13 cellular contexts compared by ENCODE assay signal in genomic region chr18:55414475-55414874, GRCh38.
DNase-seq lines count a peak whose midpoint lies in the region; ATAC-seq and TF ChIP-seq lines count a peak whose summit lies in the region.
"Had no signal": no experiment of that assay in that cellular context is flagged by ENCODE, and none has a peak within 500 bp of the region (broad histone marks: within the 10 kb centered on the region; RNA-seq: fewer than 3 reads in every experiment).

No MANE protein-coding gene starts in this region.

- H2BK15ac ChIP-seq in IMR-90 (ENCODE audit: low read depth, low read length): 0 out of 3 replicates have a peak overlapping the region, but pooled peaks have one; percentile 12

- H3K9me3 ChIP-seq in DOHH2 (ENCODE audit: control insufficient read depth, insufficient read depth, low read length): no peaks in the 10 kb centered on the region
- H3K9me3 ChIP-seq in IMR-90 (ENCODE audit: control insufficient read depth, insufficient read depth, low read length): no peaks in the 10 kb centered on the region
- no peaks in the 10 kb centered on the region for H3K9me3 ChIP-seq in smooth muscle cell (replicated peaks; ENCODE audit: low read depth)
- H3K9me3 ChIP-seq: Caco-2, Peyer's patch, SJCRH30 had no signal

- no TSS peak for BruUV-seq in IMR-90 (replicated peaks; lab: Mats Ljungman, UMichigan)

- H2BK20ac ChIP-seq in IMR-90 (ENCODE audit: low read depth, low read length): no peak overlapping the region; the same call in 1 of the 2 replicates

- no peak overlapping the region for H3K56ac ChIP-seq in IMR-90 (ENCODE audit: extremely low read depth, insufficient read depth, low read length)

- TF ChIP-seq POLR2A in IMR-90 (IDR thresholded peaks at IDR 0.05; ENCODE audit: low read depth, low read length): no peak

- H4K5ac ChIP-seq in IMR-90 (ENCODE audit: low read depth, low read length): no peak overlapping the region; the same call in 1 of the 2 replicates

- CTCF ChIA-PET in IMR-90 (lab: Yijun Ruan, JAX): interaction anchor here (0.6 to 2.2 kb wide), 5 partner anchors 8 to 1150 kb away, joined by 3 to 11 read pairs (median 3); no protein-coding TSS in a partner anchor

- peaks cover 4% of the 10 kb centered on the region; the same call in 1 of the 2 replicates for H3K9me1 ChIP-seq in IMR-90 (ENCODE audit: insufficient read depth, low read length)

- in situ Hi-C loops in IMR-90 (cut with MboI; ENCODE audit: low sequenced_read_pairs): loop anchor here (10.0 to 25.0 kb wide), 3 partner anchors 177 to 1160 kb away; no protein-coding TSS in a partner anchor

- H3K18ac ChIP-seq in IMR-90 (ENCODE audit: low read depth, low read length): 0 out of 2 replicates have a peak overlapping the region, but pooled peaks have one; percentile 11

- no peak for TF ChIP-seq RAD21 in IMR-90 (IDR thresholded peaks at IDR 0.05; ENCODE audit: low read length)

- POLR2A ChIA-PET in IMR-90 (lab: Charles Lee; ENCODE audit: unreplicated experiment): no interaction called here

- H3K27ac ChIP-seq in DOHH2 (ENCODE audit: low read depth, low read length): no peak overlapping the region
- no peak overlapping the region for H3K27ac ChIP-seq in IMR-90 (ENCODE audit: insufficient read depth, low read length)
- H3K27ac ChIP-seq in dorsolateral prefrontal cortex: peak overlapping the region in 55 of 59 donors; percentile 0 to 99 (median 64)
- peak overlapping the region; percentile 32 for H3K27ac ChIP-seq in smooth muscle cell (ENCODE audit: low read depth)
- H3K27ac ChIP-seq: Peyer's patch, SJCRH30 had no signal

- no peak overlapping the region for H2AK9ac ChIP-seq in IMR-90 (replicated peaks; ENCODE audit: low read depth, low read length, poor library complexity)

- H2BK120ac ChIP-seq in IMR-90 (ENCODE audit: low read depth, low read length): no peak overlapping the region

- H3K4me2 ChIP-seq in DOHH2 (ENCODE audit: low read length) (peak overlapping the region; percentile 97), IMR-90 (ENCODE audit: low read depth, low read length) (peak overlapping the region; percentile 24; the same call in 1 of the 2 replicates), smooth muscle cell (peak overlapping the region; percentile 63)

- ATAC-seq in IMR-90 (ENCODE audit: low read depth) (no peak), HG03469 (IDR thresholded peaks at IDR 0.05; ENCODE audit: unreplicated experiment) (no peak)

- H3K4ac ChIP-seq in IMR-90 (ENCODE audit: low read depth, low read length): no peak overlapping the region

- dilution Hi-C loops in IMR-90 (cut with HindIII; ENCODE audit: low sequenced_read_pairs, unreplicated experiment): no loop called here

- TF ChIP-seq CTCF in DOHH2 (IDR thresholded peaks at IDR 0.05; ENCODE audit: low read depth, low read length, poor library complexity, severe bottlenecking) (no peak), IMR-90 (conservative IDR thresholded peaks at IDR 0.05; ENCODE audit: low read depth, low read length) (no peak), dorsolateral prefrontal cortex (IDR thresholded peaks at IDR 0.05 in 54 of 56, conservative IDR thresholded peaks at IDR 0.05 in 2 of 56; ENCODE audit: low read depth in 1 of 56, partially characterized antibody in 56 of 56) (no peak), smooth muscle cell (IDR thresholded peaks at IDR 0.05; ENCODE audit: borderline replicate concordance, insufficient read depth, poor library complexity, severe bottlenecking) (no peak)

- no peaks in the 10 kb centered on the region for H3K9me2 ChIP-seq in DOHH2 (replicated peaks; ENCODE audit: control insufficient read depth, low read length)

- H3F3A ChIP-seq in DOHH2 (ENCODE audit: control insufficient read depth, insufficient read depth): peaks cover 9% of the 10 kb centered on the region
- peaks cover 14% of the 10 kb centered on the region for H3F3A ChIP-seq in smooth muscle cell (ENCODE audit: low read depth)

- H3K14ac ChIP-seq in IMR-90 (replicated peaks; ENCODE audit: low read depth, low read length): peak overlapping the region; percentile 78; the same call in 1 of the 2 replicates

- no peak overlapping the region for H2AK5ac ChIP-seq in IMR-90 (ENCODE audit: low read depth, low read length)

- no peak for DNase-seq in IMR-90
- no peak for DNase-seq in dorsolateral prefrontal cortex
- no peak for DNase-seq in smooth muscle cell (lab: John Stamatoyannopoulos, UW; ENCODE audit: unreplicated experiment)
- DNase-seq in DMS79 treated with DMSO at 0.1 percent for 48 hours (lab: John Stamatoyannopoulos, UW): no peak
- no peak for DNase-seq in NCI-H69 (lab: John Stamatoyannopoulos, UW)
- DNase-seq: Caco-2; MM.1S; NK-92 treated with Interleukin-12 subunit alpha and Interleukin-12 subunit beta, amount 100 ng/mL, for 24 hours; Peyer's patch; SJCRH30 had no signal

- intact Hi-C loops in IMR-90 (cut with micrococcal nuclease): loop anchor here (2.0 to 10.0 kb wide), 2 partner anchors 450 to 900 kb away; no protein-coding TSS in a partner anchor
- intact Hi-C loops in dorsolateral prefrontal cortex (cut with DNase I): loop anchor here in 1 of 2 donors (2.0 to 10.0 kb wide), 3 partner anchors 180 to 1160 kb away; no protein-coding TSS in a partner anchor

- H3K4me1 ChIP-seq in DOHH2 (ENCODE audit: control insufficient read depth, low read length): peaks cover 62% of the 10 kb centered on the region
- H3K4me1 ChIP-seq in IMR-90 (ENCODE audit: control insufficient read depth, insufficient read depth, low read length): peaks cover 5% of the 10 kb centered on the region
- peaks cover 39% of the 10 kb centered on the region for H3K4me1 ChIP-seq in smooth muscle cell (ENCODE audit: low read depth)
- H3K4me1 ChIP-seq: Caco-2, Peyer's patch, SJCRH30 had no signal

- H4K20me1 ChIP-seq in DOHH2 (ENCODE audit: control insufficient read depth, insufficient read depth, low read depth, low read length) (no peaks in the 10 kb centered on the region), IMR-90 (ENCODE audit: insufficient read depth, low read length) (no peaks in the 10 kb centered on the region; the same call in 1 of the 2 replicates), smooth muscle cell (ENCODE audit: low read depth) (peaks cover 3% of the 10 kb centered on the region)

- peaks cover 27 to 66% of the 10 kb centered on the region in 2 experiments for H3K79me1 ChIP-seq in IMR-90 (ENCODE audit: low read depth in 1 of 2, low read length in 2 of 2)

- H2BK5ac ChIP-seq in IMR-90 (ENCODE audit: low read depth, low read length, poor library complexity, severe bottlenecking): peak overlapping the region; percentile 63

- H3K36me3 ChIP-seq in DOHH2 (ENCODE audit: control insufficient read depth, low read length) (peaks cover 51% of the 10 kb centered on the region), IMR-90 (ENCODE audit: control insufficient read depth, insufficient read depth, low read length) (no peaks in the 10 kb centered on the region; the same call in 1 of the 2 replicates), smooth muscle cell (ENCODE audit: low read depth) (no peaks in the 10 kb centered on the region)
- H3K36me3 ChIP-seq: Peyer's patch, SJCRH30 had no signal

- 0 out of 4 replicates have a peak overlapping the region, but pooled peaks have one; percentile 31 to 40 for H4K8ac ChIP-seq in IMR-90 (ENCODE audit: low read depth in 2 of 2, low read length in 2 of 2)

- H3K79me2 ChIP-seq in DOHH2 (ENCODE audit: control insufficient read depth, low read length) (peaks cover 100% of the 10 kb centered on the region), smooth muscle cell (ENCODE audit: low read depth) (peaks cover 100% of the 10 kb centered on the region)

- H3K4me3 ChIP-seq in DOHH2 (ENCODE audit: low read length): peak overlapping the region; percentile 30
- no peak overlapping the region for H3K4me3 ChIP-seq in IMR-90 (ENCODE audit: insufficient read depth, low read depth, low read length)
- no peak overlapping the region for H3K4me3 ChIP-seq in dorsolateral prefrontal cortex
- no peak overlapping the region for H3K4me3 ChIP-seq in smooth muscle cell
- H3K4me3 ChIP-seq: K562, Peyer's patch, SJCRH30 had no signal

- H3K9ac ChIP-seq in IMR-90 (ENCODE audit: low read depth, low read length): no peak overlapping the region
- H3K9ac ChIP-seq in smooth muscle cell (ENCODE audit: low read depth): no peak overlapping the region

- H3K23ac ChIP-seq in IMR-90 (ENCODE audit: low read depth, low read length): peak overlapping the region; percentile 18; the same call in 1 of the 2 replicates

- H3K27me3 ChIP-seq in DOHH2 (ENCODE audit: control insufficient read depth, low read length) (no peaks in the 10 kb centered on the region), IMR-90 (ENCODE audit: control insufficient read depth, insufficient read depth, low read length) (no peaks in the 10 kb centered on the region), dorsolateral prefrontal cortex (no peaks in the 10 kb centered on the region), smooth muscle cell (ENCODE audit: low read depth) (no peaks in the 10 kb centered on the region)
- H3K27me3 ChIP-seq: Peyer's patch, SJCRH30 had no signal

- H2AFZ ChIP-seq in IMR-90 (replicated peaks; ENCODE audit: low read length, poor library complexity): no peak overlapping the region
- no peak overlapping the region for H2AFZ ChIP-seq in smooth muscle cell (ENCODE audit: low read depth)

- H4K91ac ChIP-seq in IMR-90 (ENCODE audit: insufficient read depth, low read depth, low read length): no peak overlapping the region

TF ChIP-seq in IMR-90, 13 proteins besides CTCF, POLR2A, EP300 and RAD21 (continues in another document):
- TF ChIP-seq CEBPB (IDR thresholded peaks at IDR 0.05; ENCODE audit: low read depth, low read length) (no peak), MAZ (IDR thresholded peaks at IDR 0.05; ENCODE audit: borderline replicate concordance, low read depth, low read length) (no peak), NFE2L2 (IDR thresholded peaks at IDR 0.05; ENCODE audit: low read depth, low read length) (no peak), ELK1 (IDR thresholded peaks at IDR 0.05; ENCODE audit: borderline replicate concordance, low read depth, low read length) (no peak), FOS (IDR thresholded peaks at IDR 0.05; ENCODE audit: low read depth, low read length) (no peak)

Comparison
In these comparisons a context has a peak if more than half of its experiments do, and no peak if none do; other contexts are left out.
1. H3K27ac ChIP-seq: peak in dorsolateral prefrontal cortex (55 of 59) and smooth muscle cell (single experiment); none in DOHH2 (single experiment) and IMR-90 (single experiment).
2. H3K4me2 ChIP-seq: peak in every context shown above with its lines; median percentile 97 in DOHH2; 63 in smooth muscle cell; 24 in IMR-90.